1 cellular context compared by ENCODE assay signal in genomic region chr18:21743166-21743831, GRCh38.
TF ChIP-seq lines count a peak whose summit lies in the region.

No MANE protein-coding gene starts in this region.

TF ChIP-seq in A549, 52 proteins besides CTCF, POLR2A, EP300 and RAD21 (continued from another document):
- TF ChIP-seq USF2 (IDR thresholded peaks at IDR 0.05) (no peak), POLR2AphosphoS2 (conservative IDR thresholded peaks at IDR 0.05; ENCODE audit: low read length) (no peak), RCOR1 (IDR thresholded peaks at IDR 0.05; ENCODE audit: low read depth, low read length) (no peak), MAFK (IDR thresholded peaks at IDR 0.05; ENCODE audit: partially characterized antibody) (no peak), ZFP36 (IDR thresholded peaks at IDR 0.05; ENCODE audit: borderline replicate concordance, partially characterized antibody) (no peak), NFE2L2 (conservative IDR thresholded peaks at IDR 0.05; ENCODE audit: low read length) (no peak), KDM1A (IDR thresholded peaks at IDR 0.05; ENCODE audit: low read depth) (no peak), RARB (CRISPR knock-in tag; IDR thresholded peaks at IDR 0.05) (no peak), JUN (IDR thresholded peaks at IDR 0.05) (no peak), E2F6 (IDR thresholded peaks at IDR 0.05; ENCODE audit: borderline replicate concordance, low read depth) (no peak), CHD4 (IDR thresholded peaks at IDR 0.05; ENCODE audit: borderline replicate concordance) (no peak), ELK1 (IDR thresholded peaks at IDR 0.05; ENCODE audit: low read depth, low read length) (no peak)
